In the genomic region with DNA sequence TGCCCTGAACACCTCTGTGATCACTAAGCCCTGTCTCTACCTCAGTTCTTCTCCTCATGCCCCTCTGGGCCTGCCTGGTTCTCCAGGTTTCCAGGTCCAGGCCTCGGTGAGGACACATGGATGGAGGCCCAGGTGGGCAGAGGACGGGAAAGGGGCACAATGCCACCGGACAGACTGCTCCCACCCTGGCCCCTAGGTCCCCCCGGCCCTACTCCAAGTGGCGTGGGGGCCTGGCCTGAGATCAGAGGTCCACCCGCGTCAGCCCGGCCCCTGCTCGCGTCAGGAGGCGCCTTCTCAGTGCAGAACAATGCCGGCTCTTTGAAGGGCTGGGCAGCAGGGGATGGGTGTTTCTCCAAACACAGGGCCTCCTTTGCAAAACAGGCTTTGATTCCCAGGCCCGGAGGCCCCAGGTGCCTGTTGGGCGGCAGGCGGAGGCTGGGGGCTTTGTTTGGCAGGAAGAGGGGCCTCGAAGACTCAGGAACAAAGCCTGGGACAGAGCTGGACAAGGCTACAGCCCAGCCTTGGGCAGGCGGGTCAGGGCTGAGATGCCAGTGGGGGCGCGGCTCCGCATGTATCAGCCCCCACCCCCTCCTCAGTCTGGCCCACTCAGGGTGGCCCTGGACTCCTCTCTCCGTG, we compare ENCODE assay signal across 1 cellular context.
TF ChIP-seq lines count a peak whose summit lies in the region.

No MANE protein-coding gene starts in this region.

TF ChIP-seq in HepG2, 621 proteins besides CTCF, POLR2A, EP300 and RAD21 (continued from another document and continues in another):
- TF ChIP-seq ZBTB14 (CRISPR knock-in tag; IDR thresholded peaks at IDR 0.05), result no peak
- no peak for TF ChIP-seq ZNF672 (CRISPR knock-in tag; IDR thresholded peaks at IDR 0.05)
- TF ChIP-seq MED8 (CRISPR knock-in tag; IDR thresholded peaks at IDR 0.05; ENCODE audit: insufficient replicate concordance), result peak; percentile 97
- TF ChIP-seq NONO (IDR thresholded peaks at IDR 0.05), result no peak
- TF ChIP-seq NONO (CRISPR knock-in tag; conservative IDR thresholded peaks at IDR 0.05), result peak; percentile 56
- no peak; the same call in 1 of the 2 replicates for TF ChIP-seq GTF3A (CRISPR knock-in tag; conservative IDR thresholded peaks at IDR 0.05)
- TF ChIP-seq SNRNP70 (IDR thresholded peaks at IDR 0.05; ENCODE audit: low read depth, low read length), result no peak
- no peak for TF ChIP-seq SUZ12 (IDR thresholded peaks at IDR 0.05; ENCODE audit: low read depth, low read length)
- peak; percentile 66 for TF ChIP-seq TAF1 (CRISPR knock-in tag; IDR thresholded peaks at IDR 0.05)
- peak; percentile 82; the same call in 1 of the 2 replicates for TF ChIP-seq ZBTB39 (CRISPR knock-in tag; IDR thresholded peaks at IDR 0.05)
- TF ChIP-seq, protein P1, sequence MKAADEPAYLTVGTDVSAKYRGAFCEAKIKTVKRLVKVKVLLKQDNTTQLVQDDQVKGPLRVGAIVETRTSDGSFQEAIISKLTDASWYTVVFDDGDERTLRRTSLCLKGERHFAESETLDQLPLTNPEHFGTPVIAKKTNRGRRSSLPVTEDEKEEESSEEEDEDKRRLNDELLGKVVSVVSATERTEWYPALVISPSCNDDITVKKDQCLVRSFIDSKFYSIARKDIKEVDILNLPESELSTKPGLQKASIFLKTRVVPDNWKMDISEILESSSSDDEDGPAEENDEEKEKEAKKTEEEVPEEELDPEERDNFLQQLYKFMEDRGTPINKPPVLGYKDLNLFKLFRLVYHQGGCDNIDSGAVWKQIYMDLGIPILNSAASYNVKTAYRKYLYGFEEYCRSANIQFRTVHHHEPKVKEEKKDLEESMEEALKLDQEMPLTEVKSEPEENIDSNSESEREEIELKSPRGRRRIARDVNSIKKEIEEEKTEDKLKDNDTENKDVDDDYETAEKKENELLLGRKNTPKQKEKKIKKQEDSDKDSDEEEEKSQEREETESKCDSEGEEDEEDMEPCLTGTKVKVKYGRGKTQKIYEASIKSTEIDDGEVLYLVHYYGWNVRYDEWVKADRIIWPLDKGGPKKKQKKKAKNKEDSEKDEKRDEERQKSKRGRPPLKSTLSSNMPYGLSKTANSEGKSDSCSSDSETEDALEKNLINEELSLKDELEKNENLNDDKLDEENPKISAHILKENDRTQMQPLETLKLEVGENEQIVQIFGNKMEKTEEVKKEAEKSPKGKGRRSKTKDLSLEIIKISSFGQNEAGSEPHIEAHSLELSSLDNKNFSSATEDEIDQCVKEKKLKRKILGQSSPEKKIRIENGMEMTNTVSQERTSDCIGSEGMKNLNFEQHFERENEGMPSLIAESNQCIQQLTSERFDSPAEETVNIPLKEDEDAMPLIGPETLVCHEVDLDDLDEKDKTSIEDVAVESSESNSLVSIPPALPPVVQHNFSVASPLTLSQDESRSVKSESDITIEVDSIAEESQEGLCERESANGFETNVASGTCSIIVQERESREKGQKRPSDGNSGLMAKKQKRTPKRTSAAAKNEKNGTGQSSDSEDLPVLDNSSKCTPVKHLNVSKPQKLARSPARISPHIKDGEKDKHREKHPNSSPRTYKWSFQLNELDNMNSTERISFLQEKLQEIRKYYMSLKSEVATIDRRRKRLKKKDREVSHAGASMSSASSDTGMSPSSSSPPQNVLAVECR (CRISPR knock-in tag; IDR thresholded peaks at IDR 0.05; ENCODE audit: borderline replicate concordance), result no peak; the same call in 1 of the 2 replicates
- TF ChIP-seq, protein P2, sequence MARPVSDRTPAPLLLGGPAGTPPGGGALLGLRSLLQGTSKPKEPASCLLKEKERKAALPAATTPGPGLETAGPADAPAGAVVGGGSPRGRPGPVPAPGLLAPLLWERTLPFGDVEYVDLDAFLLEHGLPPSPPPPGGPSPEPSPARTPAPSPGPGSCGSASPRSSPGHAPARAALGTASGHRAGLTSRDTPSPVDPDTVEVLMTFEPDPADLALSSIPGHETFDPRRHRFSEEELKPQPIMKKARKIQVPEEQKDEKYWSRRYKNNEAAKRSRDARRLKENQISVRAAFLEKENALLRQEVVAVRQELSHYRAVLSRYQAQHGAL (CRISPR knock-in tag; IDR thresholded peaks at IDR 0.05; ENCODE audit: not compliant biosample characterization), result no peak
- TF ChIP-seq ZFP37 (CRISPR knock-in tag; IDR thresholded peaks at IDR 0.05; ENCODE audit: borderline replicate concordance), result no peak
- TF ChIP-seq ZNF280B (CRISPR knock-in tag; IDR thresholded peaks at IDR 0.05; ENCODE audit: borderline replicate concordance), result no peak
- peak; percentile 58; the same call in 1 of the 2 replicates for TF ChIP-seq THAP11 (CRISPR knock-in tag; IDR thresholded peaks at IDR 0.05)
- TF ChIP-seq CAMTA2 (CRISPR knock-in tag; IDR thresholded peaks at IDR 0.05; ENCODE audit: borderline replicate concordance), result no peak
- no peak for TF ChIP-seq ZNF138 (CRISPR knock-in tag; IDR thresholded peaks at IDR 0.05; ENCODE audit: low read depth)
- no peak for TF ChIP-seq ZNF18 (CRISPR knock-in tag; IDR thresholded peaks at IDR 0.05; ENCODE audit: insufficient replicate concordance)
- TF ChIP-seq, protein P3, sequence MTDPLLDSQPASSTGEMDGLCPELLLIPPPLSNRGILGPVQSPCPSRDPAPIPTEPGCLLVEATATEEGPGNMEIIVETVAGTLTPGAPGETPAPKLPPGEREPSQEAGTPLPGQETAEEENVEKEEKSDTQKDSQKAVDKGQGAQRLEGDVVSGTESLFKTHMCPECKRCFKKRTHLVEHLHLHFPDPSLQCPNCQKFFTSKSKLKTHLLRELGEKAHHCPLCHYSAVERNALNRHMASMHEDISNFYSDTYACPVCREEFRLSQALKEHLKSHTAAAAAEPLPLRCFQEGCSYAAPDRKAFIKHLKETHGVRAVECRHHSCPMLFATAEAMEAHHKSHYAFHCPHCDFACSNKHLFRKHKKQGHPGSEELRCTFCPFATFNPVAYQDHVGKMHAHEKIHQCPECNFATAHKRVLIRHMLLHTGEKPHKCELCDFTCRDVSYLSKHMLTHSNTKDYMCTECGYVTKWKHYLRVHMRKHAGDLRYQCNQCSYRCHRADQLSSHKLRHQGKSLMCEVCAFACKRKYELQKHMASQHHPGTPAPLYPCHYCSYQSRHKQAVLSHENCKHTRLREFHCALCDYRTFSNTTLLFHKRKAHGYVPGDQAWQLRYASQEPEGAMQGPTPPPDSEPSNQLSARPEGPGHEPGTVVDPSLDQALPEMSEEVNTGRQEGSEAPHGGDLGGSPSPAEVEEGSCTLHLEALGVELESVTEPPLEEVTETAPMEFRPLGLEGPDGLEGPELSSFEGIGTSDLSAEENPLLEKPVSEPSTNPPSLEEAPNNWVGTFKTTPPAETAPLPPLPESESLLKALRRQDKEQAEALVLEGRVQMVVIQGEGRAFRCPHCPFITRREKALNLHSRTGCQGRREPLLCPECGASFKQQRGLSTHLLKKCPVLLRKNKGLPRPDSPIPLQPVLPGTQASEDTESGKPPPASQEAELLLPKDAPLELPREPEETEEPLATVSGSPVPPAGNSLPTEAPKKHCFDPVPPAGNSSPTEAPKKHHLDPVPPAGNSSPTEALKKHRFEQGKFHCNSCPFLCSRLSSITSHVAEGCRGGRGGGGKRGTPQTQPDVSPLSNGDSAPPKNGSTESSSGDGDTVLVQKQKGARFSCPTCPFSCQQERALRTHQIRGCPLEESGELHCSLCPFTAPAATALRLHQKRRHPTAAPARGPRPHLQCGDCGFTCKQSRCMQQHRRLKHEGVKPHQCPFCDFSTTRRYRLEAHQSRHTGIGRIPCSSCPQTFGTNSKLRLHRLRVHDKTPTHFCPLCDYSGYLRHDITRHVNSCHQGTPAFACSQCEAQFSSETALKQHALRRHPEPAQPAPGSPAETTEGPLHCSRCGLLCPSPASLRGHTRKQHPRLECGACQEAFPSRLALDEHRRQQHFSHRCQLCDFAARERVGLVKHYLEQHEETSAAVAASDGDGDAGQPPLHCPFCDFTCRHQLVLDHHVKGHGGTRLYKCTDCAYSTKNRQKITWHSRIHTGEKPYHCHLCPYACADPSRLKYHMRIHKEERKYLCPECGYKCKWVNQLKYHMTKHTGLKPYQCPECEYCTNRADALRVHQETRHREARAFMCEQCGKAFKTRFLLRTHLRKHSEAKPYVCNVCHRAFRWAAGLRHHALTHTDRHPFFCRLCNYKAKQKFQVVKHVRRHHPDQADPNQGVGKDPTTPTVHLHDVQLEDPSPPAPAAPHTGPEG (CRISPR knock-in tag; IDR thresholded peaks at IDR 0.05), result no peak
- peak; percentile 82 for TF ChIP-seq MED1 (CRISPR knock-in tag; IDR thresholded peaks at IDR 0.05)
- TF ChIP-seq RARG (CRISPR knock-in tag; IDR thresholded peaks at IDR 0.05; ENCODE audit: low read depth), result no peak
- peak; percentile 91; the same call in 1 of the 2 replicates for TF ChIP-seq ZFP91 (CRISPR knock-in tag; IDR thresholded peaks at IDR 0.05; ENCODE audit: borderline replicate concordance)
- TF ChIP-seq, protein P4, sequence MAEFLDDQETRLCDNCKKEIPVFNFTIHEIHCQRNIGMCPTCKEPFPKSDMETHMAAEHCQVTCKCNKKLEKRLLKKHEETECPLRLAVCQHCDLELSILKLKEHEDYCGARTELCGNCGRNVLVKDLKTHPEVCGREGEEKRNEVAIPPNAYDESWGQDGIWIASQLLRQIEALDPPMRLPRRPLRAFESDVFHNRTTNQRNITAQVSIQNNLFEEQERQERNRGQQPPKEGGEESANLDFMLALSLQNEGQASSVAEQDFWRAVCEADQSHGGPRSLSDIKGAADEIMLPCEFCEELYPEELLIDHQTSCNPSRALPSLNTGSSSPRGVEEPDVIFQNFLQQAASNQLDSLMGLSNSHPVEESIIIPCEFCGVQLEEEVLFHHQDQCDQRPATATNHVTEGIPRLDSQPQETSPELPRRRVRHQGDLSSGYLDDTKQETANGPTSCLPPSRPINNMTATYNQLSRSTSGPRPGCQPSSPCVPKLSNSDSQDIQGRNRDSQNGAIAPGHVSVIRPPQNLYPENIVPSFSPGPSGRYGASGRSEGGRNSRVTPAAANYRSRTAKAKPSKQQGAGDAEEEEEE (CRISPR knock-in tag; IDR thresholded peaks at IDR 0.05; ENCODE audit: borderline replicate concordance), result no peak
- TF ChIP-seq DR1 (CRISPR knock-in tag; IDR thresholded peaks at IDR 0.05), result 0 out of 2 replicates have a peak, but pooled peaks have one; percentile 59
- no peak for TF ChIP-seq MTF1 (CRISPR knock-in tag; IDR thresholded peaks at IDR 0.05)
- TF ChIP-seq EED (CRISPR knock-in tag; IDR thresholded peaks at IDR 0.05), result no peak
- TF ChIP-seq KLF11 (CRISPR knock-in tag; IDR thresholded peaks at IDR 0.05), result no peak
- TF ChIP-seq ZNF382 (CRISPR knock-in tag; IDR thresholded peaks at IDR 0.05; ENCODE audit: borderline replicate concordance), result no peak
- peak; percentile 97 for TF ChIP-seq NCOA2 (CRISPR knock-in tag; IDR thresholded peaks at IDR 0.05)
